29 cellular contexts compared by ENCODE assay signal in the genomic region with DNA sequence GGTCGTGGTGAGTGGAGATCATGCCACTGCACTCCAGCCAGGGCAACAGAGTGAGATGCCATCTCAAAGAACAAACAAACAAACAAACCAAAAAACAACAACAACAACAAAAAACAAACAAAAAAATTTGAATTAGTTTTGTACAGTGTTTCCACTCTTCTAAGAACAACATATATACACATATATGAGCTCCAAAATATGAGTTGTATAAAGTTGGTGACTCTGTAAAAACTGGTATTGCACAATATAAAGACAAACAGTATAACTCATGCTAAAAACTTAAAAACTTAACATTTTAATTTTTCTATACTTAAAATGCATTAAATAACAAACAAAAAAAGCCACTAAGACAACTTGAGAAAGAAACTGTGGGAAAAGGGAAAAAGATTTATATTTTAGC. TPM values are rescaled to one million over a fixed set of nuclear protein-coding genes. Genes with fewer than 3 reads are reported as not detected.
A peak's percentile ranks its signal among the peaks of the same experiment; 100 is the strongest.
DNase-seq lines count a peak whose midpoint lies in the region; ATAC-seq and TF ChIP-seq lines count a peak whose summit lies in the region.
"Had no signal": no experiment of that assay in that cellular context is flagged by ENCODE, and none has a peak within 500 bp of the region (broad histone marks: within the 10 kb centered on the region; RNA-seq: fewer than 3 reads in every experiment).

No MANE protein-coding gene starts in this region.

- no peaks in the 10 kb centered on the region for H3K27me3 ChIP-seq in right atrium auricular region
- H3K27me3 ChIP-seq in mesenchymal stem cell (ENCODE audit: control insufficient read depth in 1 of 2, insufficient read depth in 1 of 2, low read length in 2 of 2), result no peaks in the 10 kb centered on the region
- no peaks in the 10 kb centered on the region for H3K27me3 ChIP-seq in ovary
- H3K27me3 ChIP-seq: BLaER1, upper lobe of right lung had no signal

- H3K4me1 ChIP-seq in right atrium auricular region, result peaks cover 0 to 17% of the 10 kb centered on the region in 2 donors
- H3K4me1 ChIP-seq in mesenchymal stem cell (ENCODE audit: control insufficient read depth, insufficient read depth, low read depth, low read length), result peaks cover 1% of the 10 kb centered on the region
- no peaks in the 10 kb centered on the region for H3K4me1 ChIP-seq in urinary bladder (ENCODE audit: insufficient read depth)
- peaks cover 5% of the 10 kb centered on the region for H3K4me1 ChIP-seq in ovary (ENCODE audit: insufficient read depth)

- H2BK12ac ChIP-seq in mesenchymal stem cell (ENCODE audit: low read length in 2 of 2), result no peak overlapping the region

- intact Hi-C loops in left cardiac atrium (cut with DNase I) (no loop called here), ovary (cut with DNase I) (no loop called here)

- no peak overlapping the region for H2BK15ac ChIP-seq in mesenchymal stem cell (ENCODE audit: low read depth, poor library complexity, severe bottlenecking)

- no peak overlapping the region for H4K91ac ChIP-seq in mesenchymal stem cell (ENCODE audit: low read length)

- no peak for TF ChIP-seq POLR2A in ovary (IDR thresholded peaks at IDR 0.05)

- no peak overlapping the region for H3K23ac ChIP-seq in mesenchymal stem cell (ENCODE audit: low read length in 2 of 2)

- no peak overlapping the region for H3K4me3 ChIP-seq in right atrium auricular region
- H3K4me3 ChIP-seq in mesenchymal stem cell (ENCODE audit: insufficient read depth in 1 of 2, low read depth in 1 of 2, low read length in 2 of 2), result no peak overlapping the region
- no peak overlapping the region for H3K4me3 ChIP-seq in urinary bladder (ENCODE audit: low read depth, low read length)
- H3K4me3 ChIP-seq in ovary, result no peak overlapping the region
- H3K4me3 ChIP-seq: BLaER1, upper lobe of right lung had no signal

- H3K27ac ChIP-seq in right atrium auricular region (peak overlapping the region; percentile 81 to 91), caudate nucleus (ENCODE audit: low read depth, low read length) (peak overlapping the region; percentile 94), mesenchymal stem cell (ENCODE audit: low read length, poor library complexity, severe bottlenecking) (no peak overlapping the region), urinary bladder (ENCODE audit: low read depth) (peak overlapping the region; percentile 38), ovary (no peak overlapping the region)
- H3K27ac ChIP-seq: BLaER1, WERI-Rb-1 had no signal

- H3K79me1 ChIP-seq in mesenchymal stem cell (replicated peaks; ENCODE audit: low read length, poor library complexity, severe bottlenecking), result no peaks in the 10 kb centered on the region

- H3K9ac ChIP-seq in mesenchymal stem cell (ENCODE audit: low read length), result peak overlapping the region; percentile 89
- H3K9ac ChIP-seq: BLaER1, parathyroid adenoma had no signal

- H3K4ac ChIP-seq in mesenchymal stem cell (ENCODE audit: low read depth in 1 of 2, low read length in 2 of 2), result no peak overlapping the region

- no peak overlapping the region for H2AK5ac ChIP-seq in mesenchymal stem cell (ENCODE audit: low read length, severe bottlenecking)

- no peak overlapping the region for H4K8ac ChIP-seq in mesenchymal stem cell (ENCODE audit: low read length)

- TF ChIP-seq EP300 in ovary (IDR thresholded peaks at IDR 0.05), result no peak

- no peak for ATAC-seq in left cardiac atrium
- ATAC-seq: activated CD8-positive, alpha-beta memory T cell treated with anti-CD3 and anti-CD28 coated beads, Interleukin-2, amount 10 ng/mL, durations not matched to agents 7 days and 5 days; activated T-cell treated with anti-CD3 and anti-CD28 coated beads, Interleukin-2, amount 50 U/mL, for 72 hours; Panc1 had no signal

- DNase-seq in right atrium auricular region (ENCODE audit: low spot score) (no peak), left cardiac atrium (no peak), caudate nucleus (lab: John Stamatoyannopoulos, UW) (no peak), mesenchymal stem cell (no peak), NCI-H345 (lab: John Stamatoyannopoulos, UW) (no peak), islet precursor cell (no peak), ovary (no peak)
- DNase-seq: activated CD4-positive, alpha-beta T cell treated with anti-CD3 and anti-CD28 coated beads, Interleukin-2, amount 10 ng/mL, durations not matched to agents 7 days and 5 days; activated CD8-positive, alpha-beta memory T cell treated with anti-CD3 and anti-CD28 coated beads, Interleukin-2, amount 10 ng/mL, durations not matched to agents 7 days and 5 days; activated naive CD4-positive, alpha-beta T cell treated with anti-CD3 and anti-CD28 coated beads, Interleukin-2, amount 50 U/mL, for 16 hours; activated T-cell treated with anti-CD3 and anti-CD28 coated beads, Interleukin-2, amount 50 U/mL, for 72 hours; aorta; Caco-2; central memory CD4-positive, alpha-beta T cell; DMS79 treated with DMSO at 0.1 percent for 48 hours; Karpas-422; NCI-H1694; NCI-H2171; NCI-H526; upper lobe of right lung; WERI-Rb-1 had no signal

- H3K14ac ChIP-seq in mesenchymal stem cell (ENCODE audit: low read length in 2 of 2), result no peak overlapping the region

- H3K9me3 ChIP-seq in right atrium auricular region, result peaks cover 0 to 12% of the 10 kb centered on the region in 2 donors
- H3K9me3 ChIP-seq in mesenchymal stem cell (ENCODE audit: control insufficient read depth, low read length), result no peaks in the 10 kb centered on the region
- H3K9me3 ChIP-seq in ovary, result no peaks in the 10 kb centered on the region
- H3K9me3 ChIP-seq: upper lobe of right lung had no signal

- H3K36me3 ChIP-seq in right atrium auricular region (no peaks in the 10 kb centered on the region), mesenchymal stem cell (ENCODE audit: control insufficient read depth in 1 of 2, insufficient read depth in 2 of 2, low read depth in 1 of 2, low read length in 2 of 2) (no peaks in the 10 kb centered on the region), urinary bladder (ENCODE audit: insufficient read depth) (no peaks in the 10 kb centered on the region), ovary (no peaks in the 10 kb centered on the region)
- H3K36me3 ChIP-seq: BLaER1, upper lobe of right lung, WERI-Rb-1 had no signal

- H2BK120ac ChIP-seq in mesenchymal stem cell (ENCODE audit: low read depth, low read length), result no peak overlapping the region

- no peak for TF ChIP-seq CTCF in right atrium auricular region (IDR thresholded peaks at IDR 0.05)
- no peak for TF ChIP-seq CTCF in ovary (IDR thresholded peaks at IDR 0.05)

- no CpG with 5 or more reads among the region's 1 CpG for WGBS in mesenchymal stem cell
- 81% methylated on average over 1 of the region's 1 CpG for WGBS in urinary bladder
- WGBS in ovary, 3 donors, result 0 to 91% (median 41%) methylated on average over 1 of the region's 1 CpG

- H2AFZ ChIP-seq in mesenchymal stem cell (ENCODE audit: low read depth, low read length), result no peak overlapping the region

- no peak overlapping the region for H3K4me2 ChIP-seq in mesenchymal stem cell (ENCODE audit: low read length, poor library complexity, severe bottlenecking)
- H3K4me2 ChIP-seq: BLaER1 had no signal

- H3K18ac ChIP-seq in mesenchymal stem cell (ENCODE audit: low read depth in 1 of 2, low read length in 2 of 2), result no peak overlapping the region

- no peak overlapping the region for H2BK5ac ChIP-seq in mesenchymal stem cell (ENCODE audit: low read depth, low read length, poor library complexity, severe bottlenecking)

RNA-seq across cellular contexts. Expression of a gene that starts 46.0 kb away (rescaled TPM):
- under 1 TPM in 1 of 2 donors, not detected in 1; 0.20 TPM for total RNA-seq in right atrium auricular region
- under 1 TPM in 1 of 2 donors, not detected in 1; 0.24 TPM for total RNA-seq in left cardiac atrium
- polyA plus RNA-seq in mesenchymal stem cell (2013, experiment 1 of 2), result not detected
- not detected for polyA plus RNA-seq in mesenchymal stem cell (2013, experiment 2 of 2)
- not detected for total RNA-seq in urinary bladder
- 0.86 TPM for polyA plus RNA-seq in urinary bladder
- under 1 TPM in 1 of 7 donors, not detected in 6; 0.22 TPM for total RNA-seq in ovary
- polyA plus RNA-seq in ovary, result not detected
- total RNA-seq: activated CD4-positive, alpha-beta T cell treated with anti-CD3 and anti-CD28 coated beads, Interleukin-2, amount 10 ng/mL, durations not matched to agents 7 days and 5 days; activated CD8-positive, alpha-beta memory T cell treated with anti-CD3 and anti-CD28 coated beads, Interleukin-2, amount 10 ng/mL, durations not matched to agents 7 days and 5 days; activated T-cell treated with anti-CD3 and anti-CD28 coated beads, Interleukin-2, amount 50 U/mL, for 72 hours; Caco-2; dermis microvascular lymphatic vessel endothelial cell; fibroblast of villous mesenchyme; liver; mononuclear cell; upper lobe of right lung had no signal
- polyA plus RNA-seq: aorta had no signal

RNA-seq across cellular contexts. Expression of a gene that starts 51.8 kb away (rescaled TPM):
- total RNA-seq in right atrium auricular region (10 to 100 TPM; 12.5 to 16.7 TPM), left cardiac atrium (10 to 100 TPM; 12.1 to 15.8 TPM), urinary bladder (31.9 TPM), ovary (10 to 100 TPM in 1 of 7 donors, 1 to 10 TPM in 6; 6.5 to 12.1 (median 8.8) TPM)
- polyA plus RNA-seq in mesenchymal stem cell (2013, experiment 1 of 2), result 21.1 TPM
- polyA plus RNA-seq in mesenchymal stem cell (2013, experiment 2 of 2), result 20.7 TPM
- polyA plus RNA-seq in urinary bladder (19.2 TPM), ovary (10 to 100 TPM in 1 of 2 donors, 1 to 10 TPM in 1; 9.7 to 18.1 TPM)

Comparison
In these comparisons a context has a peak if more than half of its experiments do, and no peak if none do; other contexts are left out.
1. H3K27ac ChIP-seq: peak in right atrium auricular region (2 of 2), caudate nucleus (single experiment) and urinary bladder (single experiment); none in mesenchymal stem cell (single experiment) and ovary (0 of 2).